8 cellular contexts compared by ENCODE assay signal in genomic region chr14:69129264-69129880, GRCh38. TPM values are rescaled to one million over a fixed set of nuclear protein-coding genes. Genes with fewer than 3 reads are reported as not detected.
DNase-seq lines count a peak whose midpoint lies in the region; ATAC-seq, FAIRE-seq and TF ChIP-seq lines count a peak whose summit lies in the region.

No MANE protein-coding gene starts in this region.

- H3K4me3 ChIP-seq in coronary artery (no peak overlapping the region), HepG2 (replicated peaks in 1 of 3; ENCODE audit: insufficient read depth in 1 of 3, low read depth in 2 of 3, low read length in 3 of 3) (no peak overlapping the region)

- H3K79me2 ChIP-seq in HepG2 (ENCODE audit: insufficient read depth, low read length) = peaks cover 50% of the 10 kb centered on the region

- peak overlapping the region; percentile 43; the same call in 1 of the 2 replicates for H3K4me2 ChIP-seq in HepG2 (ENCODE audit: low read depth, low read length)

- CTCF ChIA-PET in HepG2 (lab: Yijun Ruan, JAX; ENCODE audit: low intra/inter-chr PET ratio, low total read pairs) = interaction anchor here (1.1 to 2.2 kb wide), 3 partner anchors 22 to 158 kb away, joined by 3 to 6 read pairs (median 6); no protein-coding TSS in a partner anchor

- H3K36me3 ChIP-seq in HepG2 (replicated peaks in 1 of 2; ENCODE audit: control insufficient read depth in 1 of 2, insufficient read depth in 2 of 2, low read length in 2 of 2) = no peaks in the 10 kb centered on the region; a peak in 1 of 5 replicates

- intact Hi-C loops in HepG2 (cut with micrococcal nuclease; ENCODE audit: unreplicated experiment) = loop anchor here (1.0 kb wide), 2 partner anchors 22 to 114 kb away; no protein-coding TSS in a partner anchor

- no peaks in the 10 kb centered on the region for H3K27me3 ChIP-seq in HepG2 (ENCODE audit: control insufficient read depth in 1 of 2, insufficient read depth in 2 of 2, low read length in 2 of 2)

- TF ChIP-seq RAD21 in HepG2 (CRISPR knock-in tag; IDR thresholded peaks at IDR 0.05) = peak; percentile 78

- no peak overlapping the region for H3K9ac ChIP-seq in HepG2 (ENCODE audit: insufficient read depth, low read depth, low read length)

- no TSS peak for BruUV-seq in HepG2 (replicated peaks; lab: Mats Ljungman, UMichigan)

- peaks cover 5% of the 10 kb centered on the region for H3K4me1 ChIP-seq in HepG2 (ENCODE audit: insufficient read depth, low read length)

- peak; percentile 77 for FAIRE-seq in HepG2 (lab: Jason Lieb, UNC)

- no peak overlapping the region for H2AFZ ChIP-seq in HepG2 (ENCODE audit: low read length)

- peak; percentile 62 for DNase-seq in DMS153 treated with DMSO at 0.1 percent for 48 hours (lab: John Stamatoyannopoulos, UW; ENCODE audit: unreplicated experiment)
- DNase-seq in NCI-H524 (lab: John Stamatoyannopoulos, UW) = peak; percentile 80 to 86
- DNase-seq in activated CD4-positive, alpha-beta T cell treated with anti-CD3 and anti-CD28 coated beads for 48 hours = peak; percentile 79
- DNase-seq in coronary artery (ENCODE audit: low spot score) = no peak
- peak; percentile 72 for DNase-seq in HepG2 (ENCODE audit: low spot score)
- DNase-seq in stimulated activated CD4-positive, alpha-beta T cell treated with anti-CD3 and anti-CD28 coated beads, Interleukin-4, amount 100 ng/mL, for 1 hour = peak; percentile 60

- no peak for TF ChIP-seq EP300 in HepG2 (IDR thresholded peaks at IDR 0.05; ENCODE audit: low read depth in 2 of 2, low read length in 2 of 2)
- TF ChIP-seq EP300 in HepG2 (CRISPR knock-in tag; IDR thresholded peaks at IDR 0.05; ENCODE audit: borderline replicate concordance) = no peak

- TF ChIP-seq CTCF in coronary artery (IDR thresholded peaks at IDR 0.05) (peak; percentile 69), HepG2 (CRISPR knock-in tag; IDR thresholded peaks at IDR 0.05) (peak; percentile 91)

- peaks cover 14% of the 10 kb centered on the region; the same call in 1 of the 2 replicates for H4K20me1 ChIP-seq in HepG2 (ENCODE audit: insufficient read depth, low read length)

- POLR2A ChIA-PET in HepG2 (lab: Yijun Ruan, JAX) = no interaction called here

- WGBS in HepG2 (ENCODE audit: low lambda C conversion rate) = 30% methylated on average over 6 of the region's 7 CpGs

- H3K27ac ChIP-seq in coronary artery (peak overlapping the region in 1 of 2 donors; percentile 49), HepG2 (ENCODE audit: extremely low read length, insufficient read depth, low read length) (no peak overlapping the region)

- TF ChIP-seq POLR2A in HepG2 (IDR thresholded peaks at IDR 0.05; ENCODE audit: insufficient read depth in 1 of 2, low read depth in 2 of 2, low read length in 2 of 2) = no peak

- in situ Hi-C loops in HepG2 (cut with HindIII; ENCODE audit: extremely low pct_ligation_motif_present, low pct_unique_long_range_greater_than_20kb) = no loop called here

- H3K9me3 ChIP-seq in HepG2 (ENCODE audit: low read length) = no peaks in the 10 kb centered on the region

- peak; percentile 69 for ATAC-seq in HG03135 (IDR thresholded peaks at IDR 0.05; ENCODE audit: unreplicated experiment)
- ATAC-seq in HepG2 = peak; percentile 94
- no peak for ATAC-seq in GM19395 (IDR thresholded peaks at IDR 0.05; ENCODE audit: unreplicated experiment)

TF ChIP-seq in HepG2, 621 proteins besides CTCF, POLR2A, EP300 and RAD21 (continues in another document):
- 0 out of 2 replicates have a peak, but pooled peaks have one; percentile 19 for TF ChIP-seq ZFY (CRISPR knock-in tag; IDR thresholded peaks at IDR 0.05)
- TF ChIP-seq NR2F1 (CRISPR knock-in tag; IDR thresholded peaks at IDR 0.05) = no peak
- TF ChIP-seq NKX3-1 (CRISPR knock-in tag; IDR thresholded peaks at IDR 0.05) = no peak
- TF ChIP-seq KDM5B (CRISPR knock-in tag; IDR thresholded peaks at IDR 0.05; ENCODE audit: borderline replicate concordance) = no peak
- TF ChIP-seq RFXAP (CRISPR knock-in tag; IDR thresholded peaks at IDR 0.05; ENCODE audit: borderline replicate concordance) = no peak
- no peak for TF ChIP-seq YY1 (IDR thresholded peaks at IDR 0.05; ENCODE audit: insufficient read depth, insufficient replicate concordance, low read depth, low read length)
- no peak for TF ChIP-seq EED (CRISPR knock-in tag; IDR thresholded peaks at IDR 0.05)
- TF ChIP-seq ZNF619 (CRISPR knock-in tag; IDR thresholded peaks at IDR 0.05) = no peak
- no peak for TF ChIP-seq LRRFIP1 (CRISPR knock-in tag; conservative IDR thresholded peaks at IDR 0.05)
- TF ChIP-seq RARA (CRISPR knock-in tag; IDR thresholded peaks at IDR 0.05) = no peak
- no peak for TF ChIP-seq ATM (IDR thresholded peaks at IDR 0.05; ENCODE audit: borderline replicate concordance)
- no peak for TF ChIP-seq ZNF703 (CRISPR knock-in tag; IDR thresholded peaks at IDR 0.05; ENCODE audit: borderline replicate concordance)
- no peak for TF ChIP-seq HMG20B (CRISPR knock-in tag; conservative IDR thresholded peaks at IDR 0.05)
- no peak for TF ChIP-seq ZBED4 (CRISPR knock-in tag; IDR thresholded peaks at IDR 0.05; ENCODE audit: borderline replicate concordance)

RNA-seq across cellular contexts. Expression of gene DCAF5, which starts 23.5 kb away (rescaled TPM):
- total RNA-seq in HepG2 (2016; rRNA removed; fragmentation: Illumina TruSeq; extraction: Trizol) = 11.3 and 13.4 TPM in 2 replicates
- 14.0 and 15.7 TPM in 2 replicates for total RNA-seq in HepG2 (2016; cell fraction: cytosol; rRNA removed; fragmentation: Illumina TruSeq; extraction: Trizol; ENCODE audit: low read depth)
- total RNA-seq in HepG2 (2016; cell fraction: insoluble cytoplasmic fraction; rRNA removed; fragmentation: Illumina TruSeq; extraction: Trizol) = 10.5 and 13.2 TPM in 2 replicates
- total RNA-seq in HepG2 (2016; cell fraction: membrane; rRNA removed; fragmentation: Illumina TruSeq; extraction: Trizol) = 9.5 and 9.8 TPM in 2 replicates
- 20.7 and 25.2 TPM in 2 replicates for total RNA-seq in HepG2 (2016; cell fraction: nucleus; rRNA removed; fragmentation: Illumina TruSeq; extraction: Trizol)
- 31.6 and 35.3 TPM in 2 replicates for polyA plus RNA-seq in HepG2 (2011; rRNA removed)
- polyA plus RNA-seq in HepG2 (2011; cell fraction: cytosol; rRNA removed) = 19.2 and 21.6 TPM in 2 replicates
- polyA plus RNA-seq in HepG2 (2011; cell fraction: nucleus; rRNA removed) = 106 and 114 TPM in 2 replicates
- 17.9 and 19.9 TPM in 2 replicates for polyA plus RNA-seq in HepG2 (2012)
- polyA plus RNA-seq in HepG2 (2016; cell fraction: cytosol; fragmentation: Illumina TruSeq; extraction: Trizol; ENCODE audit: low read depth) = 1.9 and 2.4 TPM in 2 replicates
- polyA plus RNA-seq in HepG2 (2016; cell fraction: insoluble cytoplasmic fraction; fragmentation: Illumina TruSeq; extraction: Trizol; ENCODE audit: low read depth) = 12.6 and 16.2 TPM in 2 replicates
- 5.8 and 7.2 TPM in 2 replicates for polyA plus RNA-seq in HepG2 (2016; cell fraction: membrane; fragmentation: Illumina TruSeq; extraction: Trizol; ENCODE audit: low read depth)
- 62.6 and 71.6 TPM in 2 replicates for polyA plus RNA-seq in HepG2 (2016; cell fraction: nucleus; fragmentation: Illumina TruSeq; extraction: Trizol; ENCODE audit: insufficient read depth, low read depth)
- polyA minus RNA-seq in HepG2 (2011; rRNA and poly(A)+ RNA removed; ENCODE audit: low replicate concordance) = 20.3 and 28.1 TPM in 2 replicates
- polyA minus RNA-seq in HepG2 (2011; cell fraction: cytosol; rRNA and poly(A)+ RNA removed) = 8.2 and 11.8 TPM in 2 replicates
- 30.5 and 35.4 TPM in 2 replicates for polyA minus RNA-seq in HepG2 (2011; cell fraction: nucleus; rRNA and poly(A)+ RNA removed)
